6 cellular contexts compared by ENCODE assay signal in genomic region chr17:18315498-18316360, GRCh38. TPM values are rescaled to one million over a fixed set of nuclear protein-coding genes. Genes with fewer than 3 reads are reported as not detected.
DNase-seq lines count a peak whose midpoint lies in the region; ATAC-seq and TF ChIP-seq lines count a peak whose summit lies in the region.

No MANE protein-coding gene starts in this region.

- H3K27me3 ChIP-seq in RWPE2 (ENCODE audit: insufficient read depth, poor library complexity, severe bottlenecking) (no peaks in the 10 kb centered on the region), thoracic aorta (replicated peaks; ENCODE audit: insufficient read depth) (no peaks in the 10 kb centered on the region)

- TF ChIP-seq CTCF in RWPE2 (IDR thresholded peaks at IDR 0.05; ENCODE audit: poor library complexity, severe bottlenecking) (no peak), fibroblast of villous mesenchyme (IDR thresholded peaks at IDR 0.05; ENCODE audit: insufficient read depth, low read depth, low read length) (no peak), thoracic aorta (IDR thresholded peaks at IDR 0.05) (no peak)

- H3K27ac ChIP-seq in RWPE2 (ENCODE audit: poor library complexity, severe bottlenecking) (peak overlapping the region; percentile 52), thoracic aorta (peak overlapping the region; percentile 87 to 91)

- DNase-seq in RWPE2 (ENCODE audit: low spot score) (no peak), fibroblast of villous mesenchyme (ENCODE audit: low read depth) (no peak), thoracic aorta (ENCODE audit: low spot score) (no peak), DMS53 treated with DMSO at 0.1 percent for 48 hours (lab: John Stamatoyannopoulos, UW; ENCODE audit: unreplicated experiment) (no peak)

- ATAC-seq in GM18867 (IDR thresholded peaks at IDR 0.05; ENCODE audit: unreplicated experiment) (peak; percentile 1), RWPE2 (ENCODE audit: low read depth) (no peak), thoracic aorta (ENCODE audit: insufficient number of reproducible peaks, low FRiP score, low read depth) (no peak), HG02642 (IDR thresholded peaks at IDR 0.05; ENCODE audit: poor library complexity, unreplicated experiment) (no peak)

- H3K4me1 ChIP-seq in RWPE2 (ENCODE audit: insufficient read depth, poor library complexity, severe bottlenecking) (peaks cover 14% of the 10 kb centered on the region), thoracic aorta (ENCODE audit: control insufficient read depth in 1 of 2, low read depth in 2 of 2) (peaks cover 31 to 71% of the 10 kb centered on the region in 2 donors)

- H3K36me3 ChIP-seq in RWPE2 (ENCODE audit: low read depth) = peaks cover 57% of the 10 kb centered on the region
- H3K36me3 ChIP-seq in thoracic aorta = no peaks in the 10 kb centered on the region

- peak overlapping the region; percentile 64 for H3K4me3 ChIP-seq in RWPE2 (ENCODE audit: severe bottlenecking)
- peak overlapping the region; percentile 94 for H3K4me3 ChIP-seq in fibroblast of villous mesenchyme (ENCODE audit: low read depth, low read length)
- peak overlapping the region; percentile 91 for H3K4me3 ChIP-seq in thoracic aorta

- no peaks in the 10 kb centered on the region for H3K9me3 ChIP-seq in RWPE2 (ENCODE audit: severe bottlenecking)
- H3K9me3 ChIP-seq in thoracic aorta = no peaks in the 10 kb centered on the region

RNA-seq across cellular contexts. Expression of gene SMCR8, which starts 0.6 kb away (rescaled TPM):
- total RNA-seq in fibroblast of villous mesenchyme = 17.1 and 21.6 TPM in 2 replicates
- total RNA-seq in thoracic aorta = 10 to 100 TPM; 12.6 to 21.5 TPM

RNA-seq across cellular contexts. Expression of gene TOP3A, which starts 0.9 kb away (rescaled TPM):
- total RNA-seq in fibroblast of villous mesenchyme (29.0 and 45.8 TPM in 2 replicates), thoracic aorta (10 to 100 TPM; 33.4 to 54.6 TPM)

RNA-seq across cellular contexts. Expression of gene SHMT1, which starts 47.6 kb away (rescaled TPM):
- total RNA-seq in fibroblast of villous mesenchyme = 13.2 and 14.2 TPM in 2 replicates
- 10 to 100 TPM; 15.9 to 28.0 TPM for total RNA-seq in thoracic aorta

RNA-seq across cellular contexts. Expression of gene MIEF2, which starts 55.3 kb away (rescaled TPM):
- 16.4 and 18.4 TPM in 2 replicates for total RNA-seq in fibroblast of villous mesenchyme
- 10 to 100 TPM; 31.7 to 33.8 TPM for total RNA-seq in thoracic aorta

RNA-seq across cellular contexts. Expression of gene FLII, which starts 57.2 kb away (rescaled TPM):
- total RNA-seq in fibroblast of villous mesenchyme = 205 and 244 TPM in 2 replicates
- total RNA-seq in thoracic aorta = 100 to 1,000 TPM; 309 to 312 TPM
